ENCODE assay signal across 29 cellular contexts in the genomic region with DNA sequence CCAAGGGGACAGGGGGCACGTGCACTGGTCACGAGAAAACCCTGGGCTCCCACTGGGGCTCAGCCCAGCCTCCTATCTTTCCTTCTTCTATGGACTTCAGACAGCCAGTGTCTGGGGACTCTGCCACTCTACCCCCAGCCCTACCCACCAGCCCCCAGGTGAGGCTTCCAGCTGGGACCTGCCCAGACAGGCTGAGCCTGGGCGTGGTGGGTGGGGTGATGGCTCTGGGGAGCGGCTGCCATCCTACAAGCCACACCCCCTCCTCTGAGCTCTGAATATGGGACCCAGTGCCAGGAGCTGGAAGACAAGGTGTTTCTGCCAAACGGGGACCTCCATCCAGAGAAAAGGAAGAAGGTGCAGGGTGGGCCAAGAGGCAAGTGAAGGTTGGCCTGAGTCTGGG. TPM values are rescaled to one million over a fixed set of nuclear protein-coding genes. Genes with fewer than 3 reads are reported as not detected.
DNase-seq lines count a peak whose midpoint lies in the region; ATAC-seq, FAIRE-seq and TF ChIP-seq lines count a peak whose summit lies in the region.
"Had no signal": no experiment of that assay in that cellular context is flagged by ENCODE, and none has a peak within 500 bp of the region (broad histone marks: within the 10 kb centered on the region; RNA-seq: fewer than 3 reads in every experiment).

No MANE protein-coding gene starts in this region.

- H3K27ac Mint-ChIP-seq in GM23338, result no peak overlapping the region
- H3K27ac Mint-ChIP-seq: activated CD4-positive, alpha-beta T cell treated with anti-CD3 and anti-CD28 coated beads, Interleukin-2, amount 10 ng/mL, durations not matched to agents 24 days and 14 days; memory B cell; natural killer cell; T-helper 17 cell had no signal

- CTCF ChIA-PET in HEK293 (lab: Yijun Ruan, JAX), result interaction anchor here (0.5 to 1.6 kb wide), 3 partner anchors 22 to 46 kb away, joined by 3 to 7 read pairs (median 4); no protein-coding TSS in a partner anchor
- CTCF ChIA-PET in mammary epithelial cell (lab: Charles Lee; ENCODE audit: low non-redundant PET), result no interaction called here

- H2AFZ ChIP-seq in mammary epithelial cell (ENCODE audit: low read depth, low read length) (no peak overlapping the region), GM23338 (no peak overlapping the region)
- H2AFZ ChIP-seq: parathyroid adenoma had no signal

- H3K9ac ChIP-seq in BLaER1 (no peak overlapping the region), mammary epithelial cell (ENCODE audit: insufficient read depth, low read length) (peak overlapping the region; percentile 52), mucosa of rectum (ENCODE audit: low read depth in 1 of 2, low read length in 2 of 2) (peak overlapping the region in 1 of 2 donors; percentile 16)
- H3K9ac ChIP-seq: parathyroid adenoma had no signal

- H3K27me3 Mint-ChIP-seq in GM23338 (ENCODE audit: insufficient read depth, low read depth, poor library complexity), result peaks cover 6% of the 10 kb centered on the region
- H3K27me3 Mint-ChIP-seq: activated CD4-positive, alpha-beta T cell treated with anti-CD3 and anti-CD28 coated beads, Interleukin-2, amount 10 ng/mL, durations not matched to agents 24 days and 14 days; memory B cell; stimulated activated naive CD8-positive, alpha-beta T cell treated with anti-CD3 and anti-CD28 coated beads, Interleukin-15, amount 100 ng/mL, for 72 hours; T-helper 17 cell had no signal

- DNase-seq in mammary epithelial cell (peak; percentile 77), H54 (ENCODE audit: insufficient read length, low spot score) (no peak), H4 (ENCODE audit: low spot score) (no peak), GM23338 (ENCODE audit: low spot score) (no peak), mesenteric fat pad (ENCODE audit: low spot score) (no peak)
- DNase-seq: activated CD4-positive, alpha-beta T cell treated with anti-CD3 and anti-CD28 coated beads, Interleukin-2, amount 10 ng/mL, durations not matched to agents 24 days and 14 days; activated CD8-positive, alpha-beta memory T cell treated with anti-CD3 and anti-CD28 coated beads, Interleukin-2, amount 50 U/mL, for 4 hours; activated effector memory CD4-positive, alpha-beta T cell treated with Interleukin-2 at 50 U/mL for 16 hours; brain microvascular endothelial cell; foreskin melanocyte; HCEC 1CT; hypothalamus; islet precursor cell; natural killer cell; NCI-H1417 treated with DMSO at 0.1 percent for 48 hours; NCI-H2227 treated with DMSO at 0.1 percent for 48 hours; NCI-H82; OCI-M1; stimulated activated naive CD8-positive, alpha-beta T cell treated with anti-CD3 and anti-CD28 coated beads, Interleukin-15, amount 100 ng/mL, for 72 hours; T-helper 17 cell; trophoblast cell had no signal

- H3K27ac ChIP-seq in BLaER1 (0 out of 2 replicates have a peak overlapping the region, but pooled peaks have one; percentile 26), HEK293 (ENCODE audit: extremely low read depth, low read depth, low read length) (no peak overlapping the region), mammary epithelial cell (ENCODE audit: insufficient read depth, low read depth, low read length) (peak overlapping the region; percentile 87), mucosa of rectum (ENCODE audit: low read depth in 2 of 2, low read length in 2 of 2) (peak overlapping the region; percentile 56 to 70), GM23338 (ENCODE audit: low read depth) (no peak overlapping the region)
- H3K27ac ChIP-seq: brain microvascular endothelial cell, parathyroid adenoma had no signal

- no peak for FAIRE-seq in H54 (lab: Jason Lieb, UNC)
- FAIRE-seq: endothelial cell of umbilical vein had no signal

- no peak overlapping the region for H3K4me3 Mint-ChIP-seq in GM23338
- H3K4me3 Mint-ChIP-seq: activated CD4-positive, alpha-beta T cell treated with anti-CD3 and anti-CD28 coated beads, Interleukin-2, amount 10 ng/mL, durations not matched to agents 24 days and 14 days; memory B cell; natural killer cell; stimulated activated naive CD8-positive, alpha-beta T cell treated with anti-CD3 and anti-CD28 coated beads, Interleukin-15, amount 100 ng/mL, for 72 hours; T-helper 17 cell had no signal

- H3K27me3 ChIP-seq in BLaER1, result no peaks in the 10 kb centered on the region
- H3K27me3 ChIP-seq in mammary epithelial cell (ENCODE audit: insufficient read depth, low read length), result no peaks in the 10 kb centered on the region
- H3K27me3 ChIP-seq in mucosa of rectum (ENCODE audit: control insufficient read depth in 2 of 2, insufficient read depth in 2 of 2, low read length in 2 of 2), result no peaks in the 10 kb centered on the region
- H3K27me3 ChIP-seq in GM23338 (ENCODE audit: insufficient read depth), result no peaks in the 10 kb centered on the region
- H3K27me3 ChIP-seq: brain microvascular endothelial cell had no signal

- intact Hi-C loops in mammary epithelial cell (cut with micrococcal nuclease), result no loop called here

- dilution Hi-C loops in mammary epithelial cell (cut with HindIII; ENCODE audit: low sequenced_read_pairs), result no loop called here

- H3K36me3 ChIP-seq in BLaER1 (peaks cover 84% of the 10 kb centered on the region), HEK293 (ENCODE audit: control insufficient read depth in 2 of 2, insufficient read depth in 1 of 2, low read length in 2 of 2) (peaks cover 0 to 65% of the 10 kb centered on the region in 2 experiments; a peak in 1 of 3 replicates), mammary epithelial cell (ENCODE audit: insufficient read depth, low read length) (peaks cover 16% of the 10 kb centered on the region), mucosa of rectum (ENCODE audit: control insufficient read depth in 2 of 2, insufficient read depth in 2 of 2, low read length in 2 of 2) (peaks cover 33 to 44% of the 10 kb centered on the region in 2 donors), GM23338 (ENCODE audit: insufficient read depth) (peaks cover 4% of the 10 kb centered on the region; the same call in 1 of the 2 replicates)

- H4K20me1 ChIP-seq in BLaER1 (peaks cover 17% of the 10 kb centered on the region; the same call in 1 of the 2 replicates), mammary epithelial cell (ENCODE audit: insufficient read depth, low read length) (no peaks in the 10 kb centered on the region), GM23338 (replicated peaks; ENCODE audit: insufficient read depth) (no peaks in the 10 kb centered on the region)

- TF ChIP-seq POLR2A in H54 (IDR thresholded peaks at IDR 0.05; ENCODE audit: low read depth, low read length), result no peak

- H3K9me2 ChIP-seq in GM23338 (ENCODE audit: insufficient read depth), result no peaks in the 10 kb centered on the region

- POLR2A ChIA-PET in HEK293 (lab: Yijun Ruan, JAX), result interaction anchor here (0.9 to 2.3 kb wide), 2 partner anchors 10 to 25 kb away, joined by 3 to 9 read pairs; no protein-coding TSS in a partner anchor

- no peak for ATAC-seq in GM23338
- ATAC-seq: natural killer cell; stimulated activated naive CD8-positive, alpha-beta T cell treated with anti-CD3 and anti-CD28 coated beads, Interleukin-15, amount 100 ng/mL, for 72 hours; T-helper 17 cell had no signal

- H3F3A ChIP-seq in GM23338 (replicated peaks; ENCODE audit: low read depth), result no peaks in the 10 kb centered on the region

- peaks cover 8% of the 10 kb centered on the region for H3K79me2 ChIP-seq in mammary epithelial cell (ENCODE audit: insufficient read depth, low read length)
- no peaks in the 10 kb centered on the region for H3K79me2 ChIP-seq in GM23338 (replicated peaks; ENCODE audit: insufficient read depth)
- H3K79me2 ChIP-seq: parathyroid adenoma had no signal

- H3K4me2 ChIP-seq in BLaER1, result peak overlapping the region; percentile 2; the same call in 1 of the 2 replicates
- peak overlapping the region; percentile 22 for H3K4me2 ChIP-seq in mammary epithelial cell (ENCODE audit: insufficient read depth, low read depth, low read length)
- H3K4me2 ChIP-seq in GM23338, result no peak overlapping the region

- H3K36me3 Mint-ChIP-seq in GM23338 (ENCODE audit: low read depth), result peaks cover 31% of the 10 kb centered on the region
- H3K36me3 Mint-ChIP-seq: natural killer cell had no signal

- no peak for TF ChIP-seq CTCF in HEK293 (tag by site-specific recombination; IDR thresholded peaks at IDR 0.05)
- no peak for TF ChIP-seq CTCF in mammary epithelial cell (conservative IDR thresholded peaks at IDR 0.05 in 1 of 2, IDR thresholded peaks at IDR 0.05 in 1 of 2; ENCODE audit: extremely low read depth in 1 of 2, insufficient read depth in 1 of 2, low read depth in 1 of 2, low read length in 2 of 2)
- TF ChIP-seq CTCF in GM23338 (conservative IDR thresholded peaks at IDR 0.05; ENCODE audit: low read depth in 2 of 2), result no peak

- 0% methylated on average over 1 of the region's 5 CpGs for WGBS in mammary epithelial cell (ENCODE audit: low coverage, missing lambda C conversion rate)

- no peaks in the 10 kb centered on the region for H3K9me3 Mint-ChIP-seq in GM23338
- H3K9me3 Mint-ChIP-seq: activated CD4-positive, alpha-beta T cell treated with anti-CD3 and anti-CD28 coated beads, Interleukin-2, amount 10 ng/mL, durations not matched to agents 24 days and 14 days; memory B cell; natural killer cell; stimulated activated naive CD8-positive, alpha-beta T cell treated with anti-CD3 and anti-CD28 coated beads, Interleukin-15, amount 100 ng/mL, for 72 hours had no signal

- H3K4me3 ChIP-seq in BLaER1 (no peak overlapping the region), HEK293 (ENCODE audit: low read depth, low read length) (no peak overlapping the region), mammary epithelial cell (replicated peaks in 1 of 3; ENCODE audit: insufficient read depth in 1 of 3, low read depth in 2 of 3, low read length in 3 of 3) (no peak overlapping the region), mucosa of rectum (ENCODE audit: low read length in 2 of 2) (no peak overlapping the region), GM23338 (no peak overlapping the region)

- in situ Hi-C loops in mammary epithelial cell (cut with MboI; ENCODE audit: low sequenced_read_pairs in 2 of 2), result no loop called here

- H3K9me3 ChIP-seq in BLaER1, result no peaks in the 10 kb centered on the region
- H3K9me3 ChIP-seq in HEK293 (ENCODE audit: control insufficient read depth, insufficient read depth, low read depth, low read length), result no peaks in the 10 kb centered on the region
- no peaks in the 10 kb centered on the region for H3K9me3 ChIP-seq in mammary epithelial cell (replicated peaks; ENCODE audit: insufficient read depth, low read length)
- H3K9me3 ChIP-seq in mucosa of rectum (ENCODE audit: control insufficient read depth in 2 of 2, low read length in 2 of 2), result no peaks in the 10 kb centered on the region

- no TSS peak for BruUV-seq in mammary epithelial cell (replicated peaks; lab: Mats Ljungman, UMichigan)

- H3K4me1 ChIP-seq in BLaER1 (peaks cover 15% of the 10 kb centered on the region), HEK293 (ENCODE audit: control insufficient read depth, insufficient read depth, low read length) (no peaks in the 10 kb centered on the region), mammary epithelial cell (ENCODE audit: insufficient read depth, low read length) (peaks cover 82% of the 10 kb centered on the region), mucosa of rectum (ENCODE audit: control insufficient read depth in 2 of 2, insufficient read depth in 2 of 2, low read length in 2 of 2) (peaks cover 24 to 36% of the 10 kb centered on the region in 2 donors), GM23338 (ENCODE audit: insufficient read depth) (peaks cover 7% of the 10 kb centered on the region; the same call in 1 of the 2 replicates)
- H3K4me1 ChIP-seq: parathyroid adenoma had no signal

- H3K4me1 Mint-ChIP-seq in GM23338, result peaks cover 22% of the 10 kb centered on the region
- H3K4me1 Mint-ChIP-seq: memory B cell; stimulated activated naive CD8-positive, alpha-beta T cell treated with anti-CD3 and anti-CD28 coated beads, Interleukin-15, amount 100 ng/mL, for 72 hours had no signal

RNA-seq across cellular contexts. Expression of gene SFN, which starts 8.0 kb away (rescaled TPM):
- total RNA-seq in mammary epithelial cell, result 1,000 to 10,000 TPM; 1,135 to 2,555 TPM
- polyA plus RNA-seq in mammary epithelial cell, result 2,641 TPM
- polyA minus RNA-seq in mammary epithelial cell, result 1,141 TPM
- total RNA-seq in H4 (2014; rRNA removed; shearing (Covaris generic)), result 0.53 and 1.0 TPM in 2 replicates
- total RNA-seq in GM23338 (2014; rRNA removed; shearing (Covaris generic)), result 2.6 and 4.1 TPM in 2 replicates
- polyA plus RNA-seq in GM23338 (2016; fragmentation: Nextera tagmentation; extraction: Ambion mirVana), result 1.8 and 3.6 TPM in 2 replicates
- total RNA-seq in mesenteric fat pad, result 1.3 TPM
- total RNA-seq: SK-MEL-5 had no signal

RNA-seq across cellular contexts. Expression of gene ZDHHC18, which starts 28.5 kb away (rescaled TPM):
- total RNA-seq in mammary epithelial cell (10 to 100 TPM; 14.2 to 20.2 TPM), mesenteric fat pad (52.5 TPM)
- polyA plus RNA-seq in mammary epithelial cell (24.5 TPM), GM23338 (2016; fragmentation: Nextera tagmentation; extraction: Ambion mirVana) (5.6 and 6.3 TPM in 2 replicates)
- 19.8 TPM for polyA minus RNA-seq in mammary epithelial cell
- total RNA-seq in H4 (2014; rRNA removed; shearing (Covaris generic)), result 13.8 and 15.9 TPM in 2 replicates
- 15.5 and 26.8 TPM in 2 replicates for total RNA-seq in GM23338 (2014; rRNA removed; shearing (Covaris generic))

RNA-seq across cellular contexts. Expression of gene GPN2, which starts 35.1 kb away (rescaled TPM):
- 10 to 100 TPM; 14.7 to 48.3 TPM for total RNA-seq in mammary epithelial cell
- 39.5 TPM for polyA plus RNA-seq in mammary epithelial cell
- polyA minus RNA-seq in mammary epithelial cell, result 62.3 TPM
- total RNA-seq in H4 (2014; rRNA removed; shearing (Covaris generic)), result 13.0 and 14.2 TPM in 2 replicates
- total RNA-seq in GM23338 (2014; rRNA removed; shearing (Covaris generic)), result 10.1 and 13.8 TPM in 2 replicates
- 18.2 and 19.4 TPM in 2 replicates for polyA plus RNA-seq in GM23338 (2016; fragmentation: Nextera tagmentation; extraction: Ambion mirVana)
- total RNA-seq in mesenteric fat pad, result 28.5 TPM

RNA-seq across cellular contexts. Expression of gene GPATCH3, which starts 45.3 kb away (rescaled TPM):
- 10 to 100 TPM; 10.8 to 19.4 TPM for total RNA-seq in mammary epithelial cell
- polyA plus RNA-seq in mammary epithelial cell, result 8.2 TPM
- 19.7 TPM for polyA minus RNA-seq in mammary epithelial cell
- 5.1 and 15.9 TPM in 2 replicates for total RNA-seq in H4 (2014; rRNA removed; shearing (Covaris generic))
- total RNA-seq in GM23338 (2014; rRNA removed; shearing (Covaris generic)), result 10.5 and 15.6 TPM in 2 replicates
- 9.8 and 13.0 TPM in 2 replicates for polyA plus RNA-seq in GM23338 (2016; fragmentation: Nextera tagmentation; extraction: Ambion mirVana)
- total RNA-seq in mesenteric fat pad, result 13.0 TPM

RNA-seq across cellular contexts. Expression of gene NR0B2, which starts 58.8 kb away (rescaled TPM):
- total RNA-seq in mammary epithelial cell, result not detected
- polyA plus RNA-seq in mammary epithelial cell, result not detected
- not detected for polyA minus RNA-seq in mammary epithelial cell
- not detected in 2 replicates for total RNA-seq in H4 (2014; rRNA removed; shearing (Covaris generic))
- not detected in 2 replicates for total RNA-seq in GM23338 (2014; rRNA removed; shearing (Covaris generic))
- polyA plus RNA-seq in GM23338 (2016; fragmentation: Nextera tagmentation; extraction: Ambion mirVana), result 0.18 TPM in 1 of 2 replicates, not detected in the other
- 0.29 TPM for total RNA-seq in mesenteric fat pad
- total RNA-seq: activated CD4-positive, alpha-beta T cell treated with anti-CD3 and anti-CD28 coated beads, Interleukin-2, amount 10 ng/mL, durations not matched to agents 24 days and 14 days; dermis microvascular lymphatic vessel endothelial cell; endothelial cell of umbilical vein; natural killer cell; SK-MEL-5; T-helper 17 cell had no signal
- polyA plus RNA-seq: endothelial cell of umbilical vein had no signal

Comparison
In these comparisons a context has a peak if more than half of its experiments do, and no peak if none do; other contexts are left out.
1. H3K27ac ChIP-seq: peak in BLaER1 (single experiment), mammary epithelial cell (single experiment) and mucosa of rectum (2 of 2); none in HEK293 (single experiment) and GM23338 (single experiment).
2. RNA of gene SFN, which starts 8.0 kb away (total RNA-seq): 1,135 to 2,555 TPM in mammary epithelial cell; 2.6 to 4.1 TPM in GM23338, 1.3 TPM in mesenteric fat pad (single experiment) and 0.53 to 1.0 TPM in H4; every median in the first group is over 100 times any median in the second.